1 cellular context compared by ENCODE assay signal in genomic region chr2:95121495-95122196, GRCh38.
A peak's percentile ranks its signal among the peaks of the same experiment; 100 is the strongest.
TF ChIP-seq lines count a peak whose summit lies in the region.

MRPS5 (minus strand) TSS chr2:95121808; CDS start chr2:95121791, 17 bp downstream.

TF ChIP-seq in SK-N-SH, 30 proteins besides CTCF, POLR2A, EP300 and RAD21 (continued from another document):
- TF ChIP-seq RCOR1 (IDR thresholded peaks at IDR 0.05; ENCODE audit: low read length): no peak
- TF ChIP-seq, protein P1, sequence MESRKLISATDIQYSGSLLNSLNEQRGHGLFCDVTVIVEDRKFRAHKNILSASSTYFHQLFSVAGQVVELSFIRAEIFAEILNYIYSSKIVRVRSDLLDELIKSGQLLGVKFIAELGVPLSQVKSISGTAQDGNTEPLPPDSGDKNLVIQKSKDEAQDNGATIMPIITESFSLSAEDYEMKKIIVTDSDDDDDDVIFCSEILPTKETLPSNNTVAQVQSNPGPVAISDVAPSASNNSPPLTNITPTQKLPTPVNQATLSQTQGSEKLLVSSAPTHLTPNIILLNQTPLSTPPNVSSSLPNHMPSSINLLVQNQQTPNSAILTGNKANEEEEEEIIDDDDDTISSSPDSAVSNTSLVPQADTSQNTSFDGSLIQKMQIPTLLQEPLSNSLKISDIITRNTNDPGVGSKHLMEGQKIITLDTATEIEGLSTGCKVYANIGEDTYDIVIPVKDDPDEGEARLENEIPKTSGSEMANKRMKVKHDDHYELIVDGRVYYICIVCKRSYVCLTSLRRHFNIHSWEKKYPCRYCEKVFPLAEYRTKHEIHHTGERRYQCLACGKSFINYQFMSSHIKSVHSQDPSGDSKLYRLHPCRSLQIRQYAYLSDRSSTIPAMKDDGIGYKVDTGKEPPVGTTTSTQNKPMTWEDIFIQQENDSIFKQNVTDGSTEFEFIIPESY (IDR thresholded peaks at IDR 0.05; ENCODE audit: borderline replicate concordance, low read depth): no peak
- TF ChIP-seq GATA2 (CRISPR knock-in tag; IDR thresholded peaks at IDR 0.05): no peak
- peak; percentile 41 for TF ChIP-seq CHD2 (IDR thresholded peaks at IDR 0.05; ENCODE audit: low read length, partially characterized antibody)
- no peak for TF ChIP-seq FOSL2 (IDR thresholded peaks at IDR 0.05; ENCODE audit: borderline replicate concordance, low read depth)
- TF ChIP-seq RXRA (IDR thresholded peaks at IDR 0.05; ENCODE audit: borderline replicate concordance, low read depth): no peak
- TF ChIP-seq USF2 (IDR thresholded peaks at IDR 0.05; ENCODE audit: borderline replicate concordance, low read depth, low read length): no peak
- TF ChIP-seq TEAD4 (IDR thresholded peaks at IDR 0.05; ENCODE audit: borderline replicate concordance, insufficient read depth): 0 out of 2 replicates have a peak, but pooled peaks have one; percentile 20
- peak; percentile 48; the same call in 1 of the 2 replicates for TF ChIP-seq MXI1 (IDR thresholded peaks at IDR 0.05; ENCODE audit: low read depth, low read length)
- TF ChIP-seq SMC3 (IDR thresholded peaks at IDR 0.05; ENCODE audit: low read depth, low read length): no peak
- no peak for TF ChIP-seq EZH2phosphoT487 (IDR thresholded peaks at IDR 0.05; ENCODE audit: borderline replicate concordance, low read depth)
- peak; percentile 72; the same call in 1 of the 2 replicates for TF ChIP-seq TAF1 (IDR thresholded peaks at IDR 0.05; ENCODE audit: borderline replicate concordance, low read depth, low read length)
- TF ChIP-seq REST (IDR thresholded peaks at IDR 0.05; ENCODE audit: low read depth, low read length): no peak
- TF ChIP-seq, protein P2, sequence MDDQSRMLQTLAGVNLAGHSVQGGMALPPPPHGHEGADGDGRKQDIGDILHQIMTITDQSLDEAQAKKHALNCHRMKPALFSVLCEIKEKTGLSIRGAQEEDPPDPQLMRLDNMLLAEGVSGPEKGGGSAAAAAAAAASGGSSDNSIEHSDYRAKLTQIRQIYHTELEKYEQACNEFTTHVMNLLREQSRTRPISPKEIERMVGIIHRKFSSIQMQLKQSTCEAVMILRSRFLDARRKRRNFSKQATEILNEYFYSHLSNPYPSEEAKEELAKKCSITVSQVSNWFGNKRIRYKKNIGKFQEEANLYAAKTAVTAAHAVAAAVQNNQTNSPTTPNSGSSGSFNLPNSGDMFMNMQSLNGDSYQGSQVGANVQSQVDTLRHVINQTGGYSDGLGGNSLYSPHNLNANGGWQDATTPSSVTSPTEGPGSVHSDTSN (IDR thresholded peaks at IDR 0.05): no peak
- TF ChIP-seq YY1 (IDR thresholded peaks at IDR 0.05; ENCODE audit: low read depth): peak; percentile 90
- TF ChIP-seq FOXJ3 (CRISPR knock-in tag; IDR thresholded peaks at IDR 0.05): no peak
- TF ChIP-seq TCF12 (IDR thresholded peaks at IDR 0.05): no peak
- TF ChIP-seq USF1 (IDR thresholded peaks at IDR 0.05; ENCODE audit: borderline replicate concordance, low read depth): no peak
- no peak for TF ChIP-seq NFIC (IDR thresholded peaks at IDR 0.05; ENCODE audit: borderline replicate concordance)
- TF ChIP-seq NRF1 (IDR thresholded peaks at IDR 0.05; ENCODE audit: low read depth, low read length): no peak
- TF ChIP-seq ELF1 (IDR thresholded peaks at IDR 0.05): 0 out of 2 replicates have a peak, but pooled peaks have one; percentile 35
- TF ChIP-seq POLR2AphosphoS5 (IDR thresholded peaks at IDR 0.05; ENCODE audit: low read depth, low read length): peak; percentile 95
